In genomic region chr10:17144757-17145156, GRCh38 we compare ENCODE assay signal across 10 cellular contexts. TPM values are rescaled to one million over a fixed set of nuclear protein-coding genes. Genes with fewer than 3 reads are reported as not detected.
A peak's percentile ranks its signal among the peaks of the same experiment; 100 is the strongest.
DNase-seq lines count a peak whose midpoint lies in the region; ATAC-seq and TF ChIP-seq lines count a peak whose summit lies in the region.
"Had no signal": no experiment of that assay in that cellular context is flagged by ENCODE, and none has a peak within 500 bp of the region (broad histone marks: within the 10 kb centered on the region; RNA-seq: fewer than 3 reads in every experiment).

No MANE protein-coding gene starts in this region.

- CTCF ChIA-PET in CD4-positive, alpha-beta T cell (lab: Charles Lee), result interaction anchor here (1.5 kb wide), 1 partner anchor 85 kb away, joined by 4 read pairs; no protein-coding TSS in a partner anchor
- CTCF ChIA-PET in GM10248 (lab: Yijun Ruan, JAX), result interaction anchor here (0.9 to 2.5 kb wide), 2 partner anchors 9 to 14 kb away, joined by 3 to 6 read pairs; no protein-coding TSS in a partner anchor

- H3K9me3 ChIP-seq in CD4-positive, alpha-beta T cell (ENCODE audit: control insufficient read depth, low read length), result no peaks in the 10 kb centered on the region

- no peak overlapping the region for H3K4me3 ChIP-seq in H7 (ENCODE audit: insufficient read depth, low read depth, low read length)
- H3K4me3 ChIP-seq: BLaER1 treated with 17β-estradiol and CSF1 and Interleukin-3, amounts not matched to agents 10 nM and 100 nM had no signal

- POLR2A ChIA-PET in CD4-positive, alpha-beta T cell (lab: Charles Lee), result interaction anchor here (1.1 to 1.2 kb wide), 2 partner anchors 57 to 83 kb away, joined by 3 to 4 read pairs; partner anchors contain the start of genes TRDMT1 and VIM
- POLR2A ChIA-PET in GM10248 (lab: Yijun Ruan, JAX), result no interaction called here

- no peaks in the 10 kb centered on the region for H3K9me3 Mint-ChIP-seq in CD4-positive, alpha-beta T cell

- intact Hi-C loops in CD4-positive, alpha-beta T cell (cut with DNase I, micrococcal nuclease), result no loop called here
- intact Hi-C loops in left colon (cut with DNase I, micrococcal nuclease), result no loop called here

- no peak for DNase-seq in CD4-positive, alpha-beta T cell
- DNase-seq in activated CD8-positive, alpha-beta memory T cell treated with anti-CD3 and anti-CD28 coated beads, Interleukin-2, amount 50 U/mL, for 48 hours, result peak; percentile 71
- peak in 1 of 2 donors; percentile 14 for DNase-seq in left colon
- DNase-seq in GM10248 (ENCODE audit: extremely low spot score), result no peak
- DNase-seq in SKM-1 treated with dmso at 0.1 percent for 144 hours (lab: John Stamatoyannopoulos, UW; ENCODE audit: unreplicated experiment), result no peak
- DNase-seq in NCI-H510A treated with DMSO at 0.1 percent for 48 hours (lab: John Stamatoyannopoulos, UW), result no peak
- DNase-seq in H7, result no peak

- no peak for TF ChIP-seq CTCF in CD4-positive, alpha-beta T cell (IDR thresholded peaks at IDR 0.05)
- TF ChIP-seq CTCF in GM10248 (IDR thresholded peaks at IDR 0.05; ENCODE audit: control extremely low read depth, extremely low read depth, low read depth, missing control alignments), result no peak

- no peak for ATAC-seq in CD4-positive, alpha-beta T cell (ENCODE audit: poor library complexity)
- ATAC-seq in HG02588 (IDR thresholded peaks at IDR 0.05; ENCODE audit: unreplicated experiment), result peak; percentile 65
- ATAC-seq in left colon, result peak; percentile 35
- ATAC-seq: Panc1 had no signal

- no peaks in the 10 kb centered on the region for H3K27me3 ChIP-seq in CD4-positive, alpha-beta T cell (ENCODE audit: control insufficient read depth, insufficient read depth, low read length)
- no peaks in the 10 kb centered on the region for H3K27me3 ChIP-seq in H7 (ENCODE audit: control insufficient read depth, insufficient read depth, low read length)
- H3K27me3 ChIP-seq: BLaER1 treated with 17β-estradiol and CSF1 and Interleukin-3, amounts not matched to agents 10 nM and 100 nM had no signal

- H3K36me3 ChIP-seq in H7 (replicated peaks; ENCODE audit: control insufficient read depth, insufficient read depth, low read length), result no peaks in the 10 kb centered on the region

- no peak overlapping the region for H3K4me3 Mint-ChIP-seq in CD4-positive, alpha-beta T cell

- peaks cover 19% of the 10 kb centered on the region for H3K4me1 Mint-ChIP-seq in CD4-positive, alpha-beta T cell (ENCODE audit: low read depth)

- H3K27ac ChIP-seq in CD4-positive, alpha-beta T cell (ENCODE audit: low read depth, low read length), result no peak overlapping the region
- H3K27ac ChIP-seq: BLaER1 treated with 17β-estradiol and CSF1 and Interleukin-3, amounts not matched to agents 10 nM and 100 nM had no signal

- H3K36me3 Mint-ChIP-seq in CD4-positive, alpha-beta T cell (ENCODE audit: low read depth), result peaks cover 15% of the 10 kb centered on the region

- peak overlapping the region; percentile 9 for H3K27ac Mint-ChIP-seq in CD4-positive, alpha-beta T cell

- H3K27me3 Mint-ChIP-seq in CD4-positive, alpha-beta T cell, result no peaks in the 10 kb centered on the region

RNA-seq across cellular contexts. Expression of gene CUBN, which starts 15.1 kb away (rescaled TPM):
- 1 to 10 TPM; 7.9 to 9.2 TPM for total RNA-seq in CD4-positive, alpha-beta T cell
- under 1 TPM; 0.37 to 0.42 TPM for total RNA-seq in left colon
- total RNA-seq in H7 (2014; rRNA removed; shearing (Covaris generic)), result 0.10 and 0.11 TPM in 2 replicates

RNA-seq across cellular contexts. Expression of gene TRDMT1, which starts 56.7 kb away (rescaled TPM):
- 10 to 100 TPM; 20.3 to 21.3 TPM for total RNA-seq in CD4-positive, alpha-beta T cell
- 1 to 10 TPM; 4.6 to 4.9 TPM for total RNA-seq in left colon
- total RNA-seq in H7 (2014; rRNA removed; shearing (Covaris generic)), result 8.0 and 8.6 TPM in 2 replicates
